ENCODE assay signal across 14 cellular contexts in the genomic region with DNA sequence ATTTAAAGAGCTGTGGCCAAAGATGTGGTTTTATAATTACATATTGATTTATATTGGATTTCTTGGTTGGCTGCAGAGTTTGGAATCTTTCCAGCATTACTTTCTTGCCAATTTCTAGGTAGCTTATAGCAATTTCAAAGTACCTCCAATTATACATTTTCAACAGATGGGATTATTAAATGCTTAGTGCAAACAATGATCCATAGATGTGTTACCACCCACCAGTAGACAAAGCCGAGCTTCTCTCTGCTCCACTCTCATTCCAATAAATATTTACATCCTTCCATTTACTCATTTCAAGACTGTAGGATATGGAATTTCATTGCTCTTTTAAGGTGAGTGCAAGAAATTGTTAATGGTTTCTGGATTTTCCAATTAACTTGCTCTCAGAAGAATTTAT.
"Had no signal": no experiment of that assay in that cellular context is flagged by ENCODE, and none has a peak within 500 bp of the region (broad histone marks: within the 10 kb centered on the region; RNA-seq: fewer than 3 reads in every experiment).

No MANE protein-coding gene starts in this region.

- ATAC-seq: left cardiac atrium, lower lobe of right lung, natural killer cell had no signal

- DNase-seq: dorsolateral prefrontal cortex; effector CD8-positive, alpha-beta T cell; foreskin melanocyte; head of caudate nucleus; kidney; left cardiac atrium; left ventricle myocardium inferior; lower lobe of right lung; natural killer cell; ovary; sigmoid colon; stimulated activated CD4-positive, alpha-beta T cell treated with anti-CD3 and anti-CD28 coated beads, Interleukin-2, amount 100 ng/mL, for 48 hours; stimulated activated naive CD4-positive, alpha-beta T cell treated with Interleukin-2 at 50 U/mL for 16 hours; trophoblast cell had no signal
